ENCODE assay signal across 19 cellular contexts in the genomic region with DNA sequence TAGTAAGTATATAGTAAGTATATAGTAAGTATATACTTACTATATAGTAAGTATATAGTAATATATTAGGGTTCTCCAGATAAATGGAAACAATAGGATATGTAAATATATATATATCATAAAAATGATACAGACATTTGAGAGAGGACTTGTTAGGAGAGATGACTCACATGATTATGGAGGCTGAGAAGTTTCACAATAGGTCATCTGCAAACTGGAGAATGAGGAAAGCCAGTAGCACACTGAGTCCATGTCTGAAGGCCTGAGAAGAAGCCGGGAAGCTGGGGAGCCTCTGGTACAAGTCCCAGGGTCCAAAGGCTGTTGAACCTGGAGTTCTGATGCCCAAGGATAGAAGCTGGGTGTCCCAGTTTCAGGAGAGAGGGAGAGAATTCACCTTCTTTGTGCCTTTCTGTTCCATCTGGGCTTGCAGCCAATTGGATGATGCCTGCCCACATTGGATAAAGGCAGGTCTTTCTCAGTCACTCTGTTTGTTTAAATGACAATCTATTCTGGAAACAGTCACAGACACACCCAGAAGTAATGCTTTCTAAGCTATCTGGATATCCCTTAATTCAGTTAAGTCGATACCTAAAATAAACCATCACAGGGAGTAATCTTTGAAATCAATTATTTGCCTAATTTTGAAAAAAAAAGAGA.
A peak's percentile ranks its signal among the peaks of the same experiment; 100 is the strongest.
DNase-seq lines count a peak whose midpoint lies in the region; ATAC-seq and FAIRE-seq lines count a peak whose summit lies in the region.
"Had no signal": no experiment of that assay in that cellular context is flagged by ENCODE, and none has a peak within 500 bp of the region (broad histone marks: within the 10 kb centered on the region; RNA-seq: fewer than 3 reads in every experiment).

No MANE protein-coding gene starts in this region.

- no peak for ATAC-seq in HG03039 (IDR thresholded peaks at IDR 0.05; ENCODE audit: unreplicated experiment)
- ATAC-seq: gastroesophageal sphincter; left lobe of liver; stimulated activated effector memory CD8-positive, alpha-beta T cell treated with anti-CD3 and anti-CD28 coated beads, Interleukin-12 subunit alpha, Interleukin-12 subunit beta, amount 100 ng/mL, for 72 hours had no signal

- DNase-seq in NOMO-1 treated with DMSO at 0.1 percent for 48 hours (lab: John Stamatoyannopoulos, UW; ENCODE audit: unreplicated experiment) (peak; percentile 27), NOMO-1 treated with dmso at 0.1 percent for 144 hours (lab: John Stamatoyannopoulos, UW; ENCODE audit: unreplicated experiment) (no peak), NCI-H2196 treated with DMSO at 0.1 percent for 48 hours (lab: John Stamatoyannopoulos, UW; ENCODE audit: unreplicated experiment) (peak; percentile 30), UCSD-AML1 (lab: John Stamatoyannopoulos, UW; ENCODE audit: unreplicated experiment) (no peak), H4 (ENCODE audit: low spot score) (no peak), putamen (ENCODE audit: low spot score) (no peak)
- DNase-seq: activated CD4-positive, alpha-beta T cell treated with anti-CD3 and anti-CD28 coated beads, Interleukin-2, amount 10 ng/mL, durations not matched to agents 7 days and 5 days; activated CD8-positive, alpha-beta memory T cell treated with anti-CD3 and anti-CD28 coated beads, Interleukin-2, amount 50 U/mL, for 4 hours; activated gamma-delta T cell treated with Interleukin-2 at 50 U/mL for 16 hours; DND-41; MG63; NCI-H2081 treated with DMSO at 0.1 percent for 48 hours; NCI-H82 had no signal

- peak; percentile 94 for FAIRE-seq in colon (lab: Jason Lieb, UNC)
- FAIRE-seq: GM18507 had no signal

Comparison
In these comparisons a context has a peak if more than half of its experiments do, and no peak if none do; other contexts are left out.
1. DNase-seq: peak in NOMO-1 treated with DMSO at 0.1 percent for 48 hours (single experiment) and NCI-H2196 treated with DMSO at 0.1 percent for 48 hours (single experiment); none in NOMO-1 treated with dmso at 0.1 percent for 144 hours (single experiment), UCSD-AML1 (single experiment), H4 (single experiment) and putamen (single experiment).